In the genomic region with DNA sequence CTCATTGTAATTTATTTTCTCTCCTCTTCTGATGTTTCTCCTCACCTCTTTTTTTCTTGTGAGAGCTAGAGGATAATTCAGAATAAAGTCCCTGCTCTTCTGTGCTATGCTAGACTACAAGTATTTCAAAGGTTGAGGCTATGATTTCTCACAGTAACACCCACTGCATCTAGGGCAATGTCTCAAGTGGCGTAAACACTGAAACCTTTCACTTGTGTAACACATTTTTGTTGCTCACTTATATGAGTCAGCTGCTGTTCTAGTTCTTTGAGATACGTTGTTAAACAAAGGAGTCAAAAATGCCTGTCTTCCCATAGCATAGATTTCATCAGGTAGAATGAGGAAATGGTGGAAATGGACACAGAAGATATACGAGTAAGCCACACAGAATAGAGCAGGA, we compare ENCODE assay signal across 9 cellular contexts.
DNase-seq lines count a peak whose midpoint lies in the region; ATAC-seq and TF ChIP-seq lines count a peak whose summit lies in the region.
"Had no signal": no experiment of that assay in that cellular context is flagged by ENCODE, and none has a peak within 500 bp of the region (broad histone marks: within the 10 kb centered on the region; RNA-seq: fewer than 3 reads in every experiment).

No MANE protein-coding gene starts in this region.

- peak; percentile 42 to 77 for ATAC-seq in activated naive CD4-positive, alpha-beta T cell treated with anti-CD3 and anti-CD28 coated beads, Interleukin-2, amount 50 U/mL, for 72 hours
- ATAC-seq in HG03095 (IDR thresholded peaks at IDR 0.05; ENCODE audit: unreplicated experiment): peak; percentile 64
- no peak for ATAC-seq in effector memory CD8-positive, alpha-beta T cell (replicated peaks)

- H3K4me1 Mint-ChIP-seq in effector memory CD8-positive, alpha-beta T cell (ENCODE audit: low read depth in 2 of 2): peaks cover 7% of the 10 kb centered on the region in 2 donors

- no peak for DNase-seq in activated naive CD4-positive, alpha-beta T cell treated with anti-CD3 and anti-CD28 coated beads, Interleukin-2, amount 50 U/mL, for 72 hours (ENCODE audit: low spot score in 2 of 2)
- DNase-seq in activated naive CD4-positive, alpha-beta T cell treated with Interleukin-2 at 50 U/mL for 16 hours: no peak
- DNase-seq in epithelial cell of esophagus (ENCODE audit: low read depth) (peak; percentile 96), ecto neural progenitor cell (ENCODE audit: low spot score) (no peak), iPS-NIHi7 (ENCODE audit: extremely low spot score) (no peak)
- no peak for DNase-seq in effector CD8-positive, alpha-beta T cell (lab: John Stamatoyannopoulos, UW)
- DNase-seq in effector memory CD8-positive, alpha-beta T cell: no peak
- DNase-seq: H9 had no signal

- H3K27ac Mint-ChIP-seq in activated naive CD4-positive, alpha-beta T cell treated with anti-CD3 and anti-CD28 coated beads, Interleukin-2, amount 50 U/mL, for 72 hours: no peak overlapping the region
- H3K27ac Mint-ChIP-seq in effector memory CD8-positive, alpha-beta T cell: no peak overlapping the region
- H3K27ac Mint-ChIP-seq: H9 had no signal

- no peak for TF ChIP-seq CTCF in epithelial cell of esophagus (IDR thresholded peaks at IDR 0.05; ENCODE audit: insufficient read depth, low read depth, low read length, missing control alignments)

- peaks cover 0 to 3% of the 10 kb centered on the region in 2 donors for H3K9me3 Mint-ChIP-seq in activated naive CD4-positive, alpha-beta T cell treated with anti-CD3 and anti-CD28 coated beads, Interleukin-2, amount 50 U/mL, for 72 hours
- no peaks in the 10 kb centered on the region for H3K9me3 Mint-ChIP-seq in effector memory CD8-positive, alpha-beta T cell
- H3K9me3 Mint-ChIP-seq: H9 had no signal

- H3K36me3 Mint-ChIP-seq in activated naive CD4-positive, alpha-beta T cell treated with anti-CD3 and anti-CD28 coated beads, Interleukin-2, amount 50 U/mL, for 72 hours: peaks cover 0 to 5% of the 10 kb centered on the region in 2 donors
- no peaks in the 10 kb centered on the region for H3K36me3 Mint-ChIP-seq in effector memory CD8-positive, alpha-beta T cell (ENCODE audit: insufficient read depth)

- H3K4me3 ChIP-seq in epithelial cell of esophagus (ENCODE audit: low read length): no peak overlapping the region

- H3K4me3 Mint-ChIP-seq in effector memory CD8-positive, alpha-beta T cell: no peak overlapping the region
- H3K4me3 Mint-ChIP-seq: H9 had no signal

- peaks cover 18 to 22% of the 10 kb centered on the region in 2 donors for H3K27me3 Mint-ChIP-seq in effector memory CD8-positive, alpha-beta T cell
